In the genomic region with DNA sequence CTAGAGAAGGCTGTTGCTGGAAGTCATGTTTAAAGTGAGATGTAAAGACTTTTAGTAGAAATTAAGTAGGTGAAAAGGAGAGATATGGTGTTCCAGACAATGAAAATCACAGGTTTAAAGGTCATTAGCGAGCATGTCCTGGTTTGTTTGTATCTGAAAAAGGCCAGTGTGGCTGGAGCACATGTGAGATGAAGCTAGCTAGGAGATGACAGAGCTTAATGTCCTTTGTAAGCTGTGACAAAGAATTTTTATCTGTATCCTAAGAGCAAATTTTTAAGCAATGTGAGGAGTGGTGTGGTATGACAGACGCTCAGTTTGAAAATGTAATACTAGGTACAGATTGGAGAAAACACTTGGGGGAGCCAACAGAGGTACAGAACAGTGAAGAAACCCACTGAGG, we compare ENCODE assay signal across 25 cellular contexts.
"Had no signal": no experiment of that assay in that cellular context is flagged by ENCODE, and none has a peak within 500 bp of the region (broad histone marks: within the 10 kb centered on the region; RNA-seq: fewer than 3 reads in every experiment).

No MANE protein-coding gene starts in this region.

- H3K4me3 ChIP-seq: neural progenitor cell, pancreas, psoas muscle, right lobe of liver, sigmoid colon, stomach, thoracic aorta, thyroid gland, tibial nerve, upper lobe of left lung, vagina had no signal

- H3K9me3 ChIP-seq: neutrophil, pancreas, psoas muscle, right lobe of liver, sigmoid colon, stomach, thoracic aorta, thyroid gland, tibial nerve, upper lobe of left lung, vagina had no signal

- ATAC-seq: naive thymus-derived CD4-positive, alpha-beta T cell; natural killer cell; pancreas; psoas muscle; right lobe of liver; stimulated activated effector memory CD8-positive, alpha-beta T cell treated with anti-CD3 and anti-CD28 coated beads, Interleukin-12 subunit alpha, Interleukin-12 subunit beta, amount 100 ng/mL, for 72 hours; stimulated activated naive B cell treated with anti-CD40 and anti-IgM and Interleukin-4, amounts not matched to agents 10 μg/mL and 1 μg/mL and 100 μg/mL, for 72 hours had no signal

- H3K27ac ChIP-seq: neural progenitor cell, neutrophil, pancreas, psoas muscle, right lobe of liver, sigmoid colon, stomach, thoracic aorta, thyroid gland, tibial nerve, upper lobe of left lung, vagina had no signal

- H3K27me3 ChIP-seq: neural progenitor cell, neutrophil, pancreas, right lobe of liver, sigmoid colon, stomach, thyroid gland, tibial nerve, upper lobe of left lung, vagina had no signal

- DNase-seq: naive thymus-derived CD4-positive, alpha-beta T cell; natural killer cell; nucleus accumbens; pancreas; posterior cingulate gyrus; psoas muscle; right lobe of liver; sigmoid colon; small intestine; stimulated activated CD4-positive, alpha-beta T cell treated with anti-CD3 and anti-CD28 coated beads, Interleukin-15, amount 100 ng/mL, for 24 hours; stimulated activated CD4-positive, alpha-beta T cell treated with anti-CD3 and anti-CD28 coated beads, Interleukin-2, amount 100 ng/mL, for 24 hours; stimulated activated CD4-positive, alpha-beta T cell treated with anti-CD3 and anti-CD28 coated beads, Interleukin-2, amount 100 ng/mL, for 48 hours; stimulated activated CD4-positive, alpha-beta T cell treated with anti-CD3 and anti-CD28 coated beads, Interleukin-4, amount 100 ng/mL, for 24 hours; stimulated activated naive B cell treated with anti-CD40 and anti-IgM and Interleukin-4, amounts not matched to agents 10 μg/mL and 1 μg/mL and 100 μg/mL, for 72 hours; stimulated activated naive CD4-positive, alpha-beta T cell treated with Interleukin-2 at 50 U/mL for 16 hours; stomach; thyroid gland; trophoblast cell; upper lobe of left lung had no signal

- H3K4me1 ChIP-seq: neural progenitor cell, pancreas, psoas muscle, right lobe of liver, sigmoid colon, stomach, thyroid gland, tibial nerve, upper lobe of left lung, vagina had no signal

- H3K9ac ChIP-seq: neural progenitor cell had no signal

- H3K36me3 ChIP-seq: neural progenitor cell, neutrophil, pancreas, right lobe of liver, sigmoid colon, stomach, thoracic aorta, thyroid gland, tibial nerve, upper lobe of left lung, vagina had no signal

- H3K4me2 ChIP-seq: neural progenitor cell had no signal

- H2AFZ ChIP-seq: neural progenitor cell had no signal
